ENCODE assay signal across 1 cellular context in the genomic region with DNA sequence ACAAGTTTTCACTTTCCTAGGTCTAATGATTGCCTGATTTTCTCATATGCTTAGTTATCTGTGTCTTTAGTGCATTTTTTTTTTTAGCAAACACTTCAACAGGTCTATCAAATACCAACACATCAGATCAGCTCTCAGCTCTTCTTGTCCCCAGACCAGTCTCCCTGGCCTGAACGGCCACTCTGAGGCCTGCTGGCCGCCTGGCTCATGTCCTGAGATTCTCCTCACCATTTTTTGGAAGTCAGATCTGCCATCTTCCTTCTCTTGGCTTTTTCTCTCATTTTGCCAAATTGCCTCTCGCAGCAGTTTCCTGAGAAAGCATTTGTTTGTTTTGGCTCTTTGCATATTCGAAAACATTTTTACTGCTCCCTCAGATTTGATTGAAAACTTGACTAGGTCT.
TF ChIP-seq lines count a peak whose summit lies in the region.

No MANE protein-coding gene starts in this region.

TF ChIP-seq in K562, 482 proteins besides CTCF, POLR2A, EP300 and RAD21:
- TF ChIP-seq GTF2A2 (tag; IDR thresholded peaks at IDR 0.05) = no peak
- no peak for TF ChIP-seq POLR3G (IDR thresholded peaks at IDR 0.05; ENCODE audit: extremely low read depth, insufficient read length, insufficient replicate concordance)
- TF ChIP-seq IRF2 (CRISPR knock-in tag; IDR thresholded peaks at IDR 0.05) = no peak
- no peak for TF ChIP-seq KLF1 (tag; IDR thresholded peaks at IDR 0.05)
- no peak for TF ChIP-seq ZNF24 (IDR thresholded peaks at IDR 0.05)
- TF ChIP-seq, protein P1, sequence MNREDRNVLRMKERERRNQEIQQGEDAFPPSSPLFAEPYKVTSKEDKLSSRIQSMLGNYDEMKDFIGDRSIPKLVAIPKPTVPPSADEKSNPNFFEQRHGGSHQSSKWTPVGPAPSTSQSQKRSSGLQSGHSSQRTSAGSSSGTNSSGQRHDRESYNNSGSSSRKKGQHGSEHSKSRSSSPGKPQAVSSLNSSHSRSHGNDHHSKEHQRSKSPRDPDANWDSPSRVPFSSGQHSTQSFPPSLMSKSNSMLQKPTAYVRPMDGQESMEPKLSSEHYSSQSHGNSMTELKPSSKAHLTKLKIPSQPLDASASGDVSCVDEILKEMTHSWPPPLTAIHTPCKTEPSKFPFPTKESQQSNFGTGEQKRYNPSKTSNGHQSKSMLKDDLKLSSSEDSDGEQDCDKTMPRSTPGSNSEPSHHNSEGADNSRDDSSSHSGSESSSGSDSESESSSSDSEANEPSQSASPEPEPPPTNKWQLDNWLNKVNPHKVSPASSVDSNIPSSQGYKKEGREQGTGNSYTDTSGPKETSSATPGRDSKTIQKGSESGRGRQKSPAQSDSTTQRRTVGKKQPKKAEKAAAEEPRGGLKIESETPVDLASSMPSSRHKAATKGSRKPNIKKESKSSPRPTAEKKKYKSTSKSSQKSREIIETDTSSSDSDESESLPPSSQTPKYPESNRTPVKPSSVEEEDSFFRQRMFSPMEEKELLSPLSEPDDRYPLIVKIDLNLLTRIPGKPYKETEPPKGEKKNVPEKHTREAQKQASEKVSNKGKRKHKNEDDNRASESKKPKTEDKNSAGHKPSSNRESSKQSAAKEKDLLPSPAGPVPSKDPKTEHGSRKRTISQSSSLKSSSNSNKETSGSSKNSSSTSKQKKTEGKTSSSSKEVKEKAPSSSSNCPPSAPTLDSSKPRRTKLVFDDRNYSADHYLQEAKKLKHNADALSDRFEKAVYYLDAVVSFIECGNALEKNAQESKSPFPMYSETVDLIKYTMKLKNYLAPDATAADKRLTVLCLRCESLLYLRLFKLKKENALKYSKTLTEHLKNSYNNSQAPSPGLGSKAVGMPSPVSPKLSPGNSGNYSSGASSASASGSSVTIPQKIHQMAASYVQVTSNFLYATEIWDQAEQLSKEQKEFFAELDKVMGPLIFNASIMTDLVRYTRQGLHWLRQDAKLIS (CRISPR knock-in tag; IDR thresholded peaks at IDR 0.05) = no peak
- no peak for TF ChIP-seq MIER1 (IDR thresholded peaks at IDR 0.05; ENCODE audit: low read depth)
- no peak for TF ChIP-seq KHSRP (IDR thresholded peaks at IDR 0.05)
- no peak for TF ChIP-seq ATF1 (CRISPR knock-in tag; IDR thresholded peaks at IDR 0.05)
- no peak for TF ChIP-seq ATF1 (tag; IDR thresholded peaks at IDR 0.05)
